In genomic region chr6:133895573-133896343, GRCh38 we compare ENCODE assay signal across 2 cellular contexts.
TF ChIP-seq lines count a peak whose summit lies in the region.

No MANE protein-coding gene starts in this region.

TF ChIP-seq in SK-N-SH, 30 proteins besides CTCF, POLR2A, EP300 and RAD21 (continued from another document):
- TF ChIP-seq IRF3 (IDR thresholded peaks at IDR 0.05; ENCODE audit: low read depth, low read length): no peak
- TF ChIP-seq, protein P1, sequence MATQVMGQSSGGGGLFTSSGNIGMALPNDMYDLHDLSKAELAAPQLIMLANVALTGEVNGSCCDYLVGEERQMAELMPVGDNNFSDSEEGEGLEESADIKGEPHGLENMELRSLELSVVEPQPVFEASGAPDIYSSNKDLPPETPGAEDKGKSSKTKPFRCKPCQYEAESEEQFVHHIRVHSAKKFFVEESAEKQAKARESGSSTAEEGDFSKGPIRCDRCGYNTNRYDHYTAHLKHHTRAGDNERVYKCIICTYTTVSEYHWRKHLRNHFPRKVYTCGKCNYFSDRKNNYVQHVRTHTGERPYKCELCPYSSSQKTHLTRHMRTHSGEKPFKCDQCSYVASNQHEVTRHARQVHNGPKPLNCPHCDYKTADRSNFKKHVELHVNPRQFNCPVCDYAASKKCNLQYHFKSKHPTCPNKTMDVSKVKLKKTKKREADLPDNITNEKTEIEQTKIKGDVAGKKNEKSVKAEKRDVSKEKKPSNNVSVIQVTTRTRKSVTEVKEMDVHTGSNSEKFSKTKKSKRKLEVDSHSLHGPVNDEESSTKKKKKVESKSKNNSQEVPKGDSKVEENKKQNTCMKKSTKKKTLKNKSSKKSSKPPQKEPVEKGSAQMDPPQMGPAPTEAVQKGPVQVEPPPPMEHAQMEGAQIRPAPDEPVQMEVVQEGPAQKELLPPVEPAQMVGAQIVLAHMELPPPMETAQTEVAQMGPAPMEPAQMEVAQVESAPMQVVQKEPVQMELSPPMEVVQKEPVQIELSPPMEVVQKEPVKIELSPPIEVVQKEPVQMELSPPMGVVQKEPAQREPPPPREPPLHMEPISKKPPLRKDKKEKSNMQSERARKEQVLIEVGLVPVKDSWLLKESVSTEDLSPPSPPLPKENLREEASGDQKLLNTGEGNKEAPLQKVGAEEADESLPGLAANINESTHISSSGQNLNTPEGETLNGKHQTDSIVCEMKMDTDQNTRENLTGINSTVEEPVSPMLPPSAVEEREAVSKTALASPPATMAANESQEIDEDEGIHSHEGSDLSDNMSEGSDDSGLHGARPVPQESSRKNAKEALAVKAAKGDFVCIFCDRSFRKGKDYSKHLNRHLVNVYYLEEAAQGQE (IDR thresholded peaks at IDR 0.05; ENCODE audit: low read depth, low read length): no peak
- no peak for TF ChIP-seq RCOR1 (IDR thresholded peaks at IDR 0.05; ENCODE audit: low read length)
- no peak for TF ChIP-seq SIN3A (IDR thresholded peaks at IDR 0.05; ENCODE audit: borderline replicate concordance, low read depth, low read length)
- TF ChIP-seq RXRA (IDR thresholded peaks at IDR 0.05; ENCODE audit: borderline replicate concordance, low read depth): no peak
- TF ChIP-seq NFIC (IDR thresholded peaks at IDR 0.05; ENCODE audit: borderline replicate concordance): no peak
- no peak for TF ChIP-seq POLR2AphosphoS5 (IDR thresholded peaks at IDR 0.05; ENCODE audit: low read depth, low read length)
- TF ChIP-seq GABPA (IDR thresholded peaks at IDR 0.05; ENCODE audit: low read depth): no peak
- no peak for TF ChIP-seq FOXJ3 (CRISPR knock-in tag; IDR thresholded peaks at IDR 0.05)
- no peak for TF ChIP-seq RFX5 (IDR thresholded peaks at IDR 0.05; ENCODE audit: low read length)

TF ChIP-seq in SK-N-SH treated with all-trans-retinoic acid at 6 μM for 48 hours, 23 proteins besides CTCF, POLR2A, EP300 and RAD21 (continued from another document):
- TF ChIP-seq, protein P2, sequence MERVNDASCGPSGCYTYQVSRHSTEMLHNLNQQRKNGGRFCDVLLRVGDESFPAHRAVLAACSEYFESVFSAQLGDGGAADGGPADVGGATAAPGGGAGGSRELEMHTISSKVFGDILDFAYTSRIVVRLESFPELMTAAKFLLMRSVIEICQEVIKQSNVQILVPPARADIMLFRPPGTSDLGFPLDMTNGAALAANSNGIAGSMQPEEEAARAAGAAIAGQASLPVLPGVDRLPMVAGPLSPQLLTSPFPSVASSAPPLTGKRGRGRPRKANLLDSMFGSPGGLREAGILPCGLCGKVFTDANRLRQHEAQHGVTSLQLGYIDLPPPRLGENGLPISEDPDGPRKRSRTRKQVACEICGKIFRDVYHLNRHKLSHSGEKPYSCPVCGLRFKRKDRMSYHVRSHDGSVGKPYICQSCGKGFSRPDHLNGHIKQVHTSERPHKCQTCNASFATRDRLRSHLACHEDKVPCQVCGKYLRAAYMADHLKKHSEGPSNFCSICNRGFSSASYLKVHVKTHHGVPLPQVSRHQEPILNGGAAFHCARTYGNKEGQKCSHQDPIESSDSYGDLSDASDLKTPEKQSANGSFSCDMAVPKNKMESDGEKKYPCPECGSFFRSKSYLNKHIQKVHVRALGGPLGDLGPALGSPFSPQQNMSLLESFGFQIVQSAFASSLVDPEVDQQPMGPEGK (CRISPR knock-in tag; IDR thresholded peaks at IDR 0.05; ENCODE audit: borderline replicate concordance): no peak
- TF ChIP-seq TOX (CRISPR knock-in tag; IDR thresholded peaks at IDR 0.05; ENCODE audit: borderline replicate concordance): no peak
- no peak for TF ChIP-seq ZNF565 (CRISPR knock-in tag; conservative IDR thresholded peaks at IDR 0.05; ENCODE audit: low read depth)
- TF ChIP-seq, protein P3, sequence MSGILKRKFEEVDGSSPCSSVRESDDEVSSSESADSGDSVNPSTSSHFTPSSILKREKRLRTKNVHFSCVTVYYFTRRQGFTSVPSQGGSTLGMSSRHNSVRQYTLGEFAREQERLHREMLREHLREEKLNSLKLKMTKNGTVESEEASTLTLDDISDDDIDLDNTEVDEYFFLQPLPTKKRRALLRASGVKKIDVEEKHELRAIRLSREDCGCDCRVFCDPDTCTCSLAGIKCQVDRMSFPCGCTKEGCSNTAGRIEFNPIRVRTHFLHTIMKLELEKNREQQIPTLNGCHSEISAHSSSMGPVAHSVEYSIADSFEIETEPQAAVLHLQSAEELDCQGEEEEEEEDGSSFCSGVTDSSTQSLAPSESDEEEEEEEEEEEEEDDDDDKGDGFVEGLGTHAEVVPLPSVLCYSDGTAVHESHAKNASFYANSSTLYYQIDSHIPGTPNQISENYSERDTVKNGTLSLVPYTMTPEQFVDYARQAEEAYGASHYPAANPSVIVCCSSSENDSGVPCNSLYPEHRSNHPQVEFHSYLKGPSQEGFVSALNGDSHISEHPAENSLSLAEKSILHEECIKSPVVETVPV (CRISPR knock-in tag; IDR thresholded peaks at IDR 0.05): no peak
- no peak for TF ChIP-seq RARB (CRISPR knock-in tag; IDR thresholded peaks at IDR 0.05)
- TF ChIP-seq ISL1 (CRISPR knock-in tag; IDR thresholded peaks at IDR 0.05): no peak
